ENCODE assay signal across 15 cellular contexts in genomic region chr3:35486295-35486694, GRCh38.
"Had no signal": no experiment of that assay in that cellular context is flagged by ENCODE, and none has a peak within 500 bp of the region (broad histone marks: within the 10 kb centered on the region; RNA-seq: fewer than 3 reads in every experiment).

No MANE protein-coding gene starts in this region.

- H3K36me3 Mint-ChIP-seq: activated CD4-positive, alpha-beta memory T cell treated with anti-CD3 and anti-CD28 coated beads for 36 hours; naive B cell; stimulated activated memory B cell treated with anti-CD40 and anti-IgM and Interleukin-4, amounts not matched to agents 10 μg/mL and 1 μg/mL and 100 μg/mL, for 72 hours had no signal

- H3K27me3 Mint-ChIP-seq: activated CD4-positive, alpha-beta memory T cell treated with anti-CD3 and anti-CD28 coated beads for 36 hours; activated naive CD8-positive, alpha-beta T cell treated with anti-CD3 and anti-CD28 coated beads, Interleukin-2, amount 50 U/mL, for 24 hours; progenitor cell of endocrine pancreas; stimulated activated memory B cell treated with anti-CD40 and anti-IgM and Interleukin-4, amounts not matched to agents 10 μg/mL and 1 μg/mL and 100 μg/mL, for 72 hours had no signal

- H3K36me3 ChIP-seq: left ventricle myocardium inferior, tibial artery had no signal

- H3K4me1 ChIP-seq: left ventricle myocardium inferior, tibial artery had no signal

- H3K27ac Mint-ChIP-seq: activated CD4-positive, alpha-beta memory T cell treated with anti-CD3 and anti-CD28 coated beads for 36 hours; activated naive CD8-positive, alpha-beta T cell treated with anti-CD3 and anti-CD28 coated beads, Interleukin-2, amount 50 U/mL, for 24 hours; naive B cell; progenitor cell of endocrine pancreas; stimulated activated memory B cell treated with anti-CD40 and anti-IgM and Interleukin-4, amounts not matched to agents 10 μg/mL and 1 μg/mL and 100 μg/mL, for 72 hours; T-helper 2 cell treated with Interferon-gamma antibody and Interleukin-4, amounts not matched to agents 5 μg/mL and 100 μg/mL, for 36 hours had no signal

- DNase-seq: activated CD4-positive, alpha-beta memory T cell treated with anti-CD3 and anti-CD28 coated beads for 36 hours; activated CD8-positive, alpha-beta memory T cell treated with anti-CD3 and anti-CD28 coated beads, Interleukin-2, amount 50 U/mL, for 4 hours; activated naive CD4-positive, alpha-beta T cell; activated naive CD8-positive, alpha-beta T cell treated with anti-CD3 and anti-CD28 coated beads, Interleukin-2, amount 50 U/mL, for 24 hours; dorsolateral prefrontal cortex; left ventricle myocardium inferior; naive B cell; occipital lobe; right cardiac atrium; tibial artery had no signal

- H3K4me2 ChIP-seq: smooth muscle cell had no signal

- H3K27me3 ChIP-seq: dorsolateral prefrontal cortex, tibial artery had no signal

- H3K4me3 Mint-ChIP-seq: activated CD4-positive, alpha-beta memory T cell treated with anti-CD3 and anti-CD28 coated beads for 36 hours; activated naive CD8-positive, alpha-beta T cell treated with anti-CD3 and anti-CD28 coated beads, Interleukin-2, amount 50 U/mL, for 24 hours; naive B cell; stimulated activated memory B cell treated with anti-CD40 and anti-IgM and Interleukin-4, amounts not matched to agents 10 μg/mL and 1 μg/mL and 100 μg/mL, for 72 hours; T-helper 2 cell treated with Interferon-gamma antibody and Interleukin-4, amounts not matched to agents 5 μg/mL and 100 μg/mL, for 36 hours had no signal

- H3K27ac ChIP-seq: dorsolateral prefrontal cortex, left ventricle myocardium inferior, tibial artery had no signal

- H3K9me3 Mint-ChIP-seq: activated naive CD8-positive, alpha-beta T cell treated with anti-CD3 and anti-CD28 coated beads, Interleukin-2, amount 50 U/mL, for 24 hours; T-helper 2 cell treated with Interferon-gamma antibody and Interleukin-4, amounts not matched to agents 5 μg/mL and 100 μg/mL, for 36 hours had no signal

- ATAC-seq: activated naive CD8-positive, alpha-beta T cell treated with anti-CD3 and anti-CD28 coated beads, Interleukin-2, amount 50 U/mL, for 24 hours; esophagus mucosa; right cardiac atrium; stimulated activated memory B cell treated with anti-CD40 and anti-IgM and Interleukin-4, amounts not matched to agents 10 μg/mL and 1 μg/mL and 100 μg/mL, for 72 hours had no signal

- H3K9me3 ChIP-seq: left ventricle myocardium inferior, tibial artery had no signal

- H3K4me3 ChIP-seq: dorsolateral prefrontal cortex, left ventricle myocardium inferior, smooth muscle cell, tibial artery had no signal

- H3K4me1 Mint-ChIP-seq: activated naive CD8-positive, alpha-beta T cell treated with anti-CD3 and anti-CD28 coated beads, Interleukin-2, amount 50 U/mL, for 24 hours; stimulated activated memory B cell treated with anti-CD40 and anti-IgM and Interleukin-4, amounts not matched to agents 10 μg/mL and 1 μg/mL and 100 μg/mL, for 72 hours had no signal
